9 cellular contexts compared by ENCODE assay signal in the genomic region with DNA sequence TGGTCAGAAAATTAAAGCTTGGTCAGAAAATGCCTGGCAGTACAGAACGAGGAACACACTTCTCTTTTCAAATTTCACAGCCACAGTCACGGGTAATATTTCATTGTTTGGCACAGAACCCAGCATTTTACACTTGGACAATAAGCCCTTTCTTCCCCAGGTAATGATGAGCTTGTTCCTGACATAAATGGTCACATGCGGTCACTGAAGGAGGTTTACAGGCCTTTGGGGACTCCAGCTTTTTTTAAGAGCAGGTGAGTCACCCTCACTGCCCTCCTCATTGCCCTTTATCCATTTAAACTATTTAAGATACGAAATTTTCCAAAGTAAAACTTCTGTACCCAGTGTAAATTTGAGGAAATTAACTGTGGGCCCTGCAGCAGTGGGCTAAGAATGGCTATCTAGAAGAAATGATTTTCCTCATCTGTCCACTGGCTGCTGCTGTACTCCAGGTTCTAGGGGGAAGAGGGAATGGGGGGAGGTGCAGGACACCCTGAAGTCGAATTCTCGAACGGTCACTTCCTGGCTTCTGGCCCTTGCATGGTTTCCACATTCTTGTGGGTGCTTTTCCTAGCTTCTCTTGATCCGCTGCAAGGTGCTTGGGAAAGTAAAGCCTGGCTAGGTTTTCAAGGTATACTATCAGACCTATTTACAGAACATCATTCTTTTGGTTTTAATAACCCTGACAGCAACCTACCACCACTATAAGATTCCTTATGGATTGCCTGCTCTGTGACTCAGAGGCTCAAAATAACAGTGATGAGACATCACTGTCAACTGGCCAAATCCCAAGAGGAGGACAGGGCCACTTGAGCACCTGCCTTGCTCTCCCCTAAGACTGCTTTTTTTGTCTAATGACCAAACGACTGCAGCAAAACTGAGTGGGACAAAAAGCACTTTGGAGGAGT.
DNase-seq lines count a peak whose midpoint lies in the region; ATAC-seq and TF ChIP-seq lines count a peak whose summit lies in the region.
"Had no signal": no experiment of that assay in that cellular context is flagged by ENCODE, and none has a peak within 500 bp of the region (broad histone marks: within the 10 kb centered on the region; RNA-seq: fewer than 3 reads in every experiment).

No MANE protein-coding gene starts in this region.

- no peak for ATAC-seq in GM18907 (IDR thresholded peaks at IDR 0.05; ENCODE audit: unreplicated experiment)
- ATAC-seq in GM19467 (IDR thresholded peaks at IDR 0.05; ENCODE audit: unreplicated experiment), result no peak
- ATAC-seq in GM18505 (IDR thresholded peaks at IDR 0.05; ENCODE audit: unreplicated experiment), result no peak

- H3K4me3 Mint-ChIP-seq in chondrocyte (ENCODE audit: unreplicated experiment), result no peak overlapping the region
- H3K4me3 Mint-ChIP-seq in nephron progenitor cell, result no peak overlapping the region

- H3K27ac Mint-ChIP-seq in chondrocyte (ENCODE audit: unreplicated experiment) (peak overlapping the region; percentile 8), nephron progenitor cell (peak overlapping the region; percentile 81)

- no peaks in the 10 kb centered on the region for H3K27me3 Mint-ChIP-seq in chondrocyte (ENCODE audit: low read depth)
- no peaks in the 10 kb centered on the region for H3K27me3 Mint-ChIP-seq in nephron progenitor cell (ENCODE audit: low read depth, poor library complexity)

- TF ChIP-seq POLR2A in GM18505 (IDR thresholded peaks at IDR 0.05; ENCODE audit: borderline replicate concordance, extremely low read depth, insufficient read depth, insufficient read length), result no peak

- TF ChIP-seq CTCF in chondrocyte (IDR thresholded peaks at IDR 0.05), result no peak
- no peak for TF ChIP-seq CTCF in nephron progenitor cell (IDR thresholded peaks at IDR 0.05)

- H3K36me3 Mint-ChIP-seq in chondrocyte (ENCODE audit: low read depth) (peaks cover 26% of the 10 kb centered on the region), nephron progenitor cell (ENCODE audit: low read depth) (peaks cover 67% of the 10 kb centered on the region)

- DNase-seq in EL (peak; percentile 87), NCI-H2171 (lab: John Stamatoyannopoulos, UW) (peak; percentile 24), chondrocyte (ENCODE audit: low spot score) (no peak), nephron progenitor cell (no peak), OCI-M1 (lab: John Stamatoyannopoulos, UW) (no peak)
- DNase-seq: stimulated activated naive CD4-positive, alpha-beta T cell had no signal

- H3K9me3 Mint-ChIP-seq in chondrocyte (ENCODE audit: low read depth) (no peaks in the 10 kb centered on the region), nephron progenitor cell (no peaks in the 10 kb centered on the region)

- H3K4me1 Mint-ChIP-seq in chondrocyte (ENCODE audit: low read depth) (peaks cover 21% of the 10 kb centered on the region), nephron progenitor cell (peaks cover 40% of the 10 kb centered on the region)

Comparison
In these comparisons a context has a peak if more than half of its experiments do, and no peak if none do; other contexts are left out.
1. DNase-seq: peak in EL (single experiment) and NCI-H2171 (single experiment); none in chondrocyte (single experiment), nephron progenitor cell (single experiment) and OCI-M1 (single experiment).